Comparison of ENCODE assay signal across 8 cellular contexts in genomic region chr10:24617771-24618396, GRCh38.
A peak's percentile ranks its signal among the peaks of the same experiment; 100 is the strongest.
DNase-seq lines count a peak whose midpoint lies in the region; ATAC-seq and TF ChIP-seq lines count a peak whose summit lies in the region.

No MANE protein-coding gene starts in this region.

- TF ChIP-seq POLR2A in lower leg skin (IDR thresholded peaks at IDR 0.05), result no peak

- WGBS in right cardiac atrium, result 55% methylated on average over 7 of the region's 7 CpGs
- 61 to 66% methylated on average over 7 of the region's 7 CpGs for WGBS in lower leg skin, 2 donors

- H3K4me3 ChIP-seq in right cardiac atrium (ENCODE audit: low read length) (no peak overlapping the region), lower leg skin (ENCODE audit: low read depth, poor library complexity, severe bottlenecking) (no peak overlapping the region)

- intact Hi-C loops in right cardiac atrium (cut with DNase I) (no loop called here), lower leg skin (cut with DNase I; ENCODE audit: low total_unique reads) (no loop called here)

- ATAC-seq in HG03135 (IDR thresholded peaks at IDR 0.05; ENCODE audit: unreplicated experiment), result peak; percentile 73
- peak; percentile 45 to 64 for ATAC-seq in right cardiac atrium

- DNase-seq in GDM1 (lab: John Stamatoyannopoulos, UW) (peak; percentile 9), SK-MEL-5 (ENCODE audit: low read depth, low spot score) (peak; percentile 75), right cardiac atrium (peak; percentile 43 to 81 (median 80)), lower leg skin (ENCODE audit: low spot score in 2 of 2) (no peak), NCI-H774 (lab: John Stamatoyannopoulos, UW) (no peak)
- DNase-seq in activated naive CD8-positive, alpha-beta T cell treated with anti-CD3 and anti-CD28 coated beads, Interleukin-2, amount 50 U/mL, for 16 hours (ENCODE audit: low read depth, low spot score), result peak; percentile 7
- peak; percentile 35 for DNase-seq in stimulated activated CD4-positive, alpha-beta T cell treated with anti-CD3 and anti-CD28 coated beads, Interleukin-12 subunit alpha, Interleukin-12 subunit beta, amount 100 ng/mL, for 4 hours

- no peaks in the 10 kb centered on the region for H3K4me1 ChIP-seq in right cardiac atrium (ENCODE audit: control insufficient read depth, insufficient read depth, low read length)

- in situ Hi-C loops in SK-MEL-5 (cut with HindIII; ENCODE audit: low pct_unique_long_range_greater_than_20kb, low sequenced_read_pairs), result no loop called here

- H3K9me3 ChIP-seq in right cardiac atrium (ENCODE audit: control insufficient read depth, low read length), result no peaks in the 10 kb centered on the region

- TF ChIP-seq CTCF in lower leg skin (IDR thresholded peaks at IDR 0.05), result no peak

- no peak overlapping the region for H3K27ac ChIP-seq in right cardiac atrium (ENCODE audit: low read length)

- H3K27me3 ChIP-seq in right cardiac atrium (ENCODE audit: control insufficient read depth, insufficient read depth), result no peaks in the 10 kb centered on the region

Comparison
In these comparisons a context has a peak if more than half of its experiments do, and no peak if none do; other contexts are left out.
1. DNase-seq: peak in GDM1 (single experiment), SK-MEL-5 (single experiment), activated naive CD8-positive, alpha-beta T cell treated with anti-CD3 and anti-CD28 coated beads, Interleukin-2, amount 50 U/mL, for 16 hours (single experiment), right cardiac atrium (3 of 3) and stimulated activated CD4-positive, alpha-beta T cell treated with anti-CD3 and anti-CD28 coated beads, Interleukin-12 subunit alpha, Interleukin-12 subunit beta, amount 100 ng/mL, for 4 hours (single experiment); none in lower leg skin (0 of 2) and NCI-H774 (single experiment).